Comparison of ENCODE assay signal across 27 cellular contexts in the genomic region with DNA sequence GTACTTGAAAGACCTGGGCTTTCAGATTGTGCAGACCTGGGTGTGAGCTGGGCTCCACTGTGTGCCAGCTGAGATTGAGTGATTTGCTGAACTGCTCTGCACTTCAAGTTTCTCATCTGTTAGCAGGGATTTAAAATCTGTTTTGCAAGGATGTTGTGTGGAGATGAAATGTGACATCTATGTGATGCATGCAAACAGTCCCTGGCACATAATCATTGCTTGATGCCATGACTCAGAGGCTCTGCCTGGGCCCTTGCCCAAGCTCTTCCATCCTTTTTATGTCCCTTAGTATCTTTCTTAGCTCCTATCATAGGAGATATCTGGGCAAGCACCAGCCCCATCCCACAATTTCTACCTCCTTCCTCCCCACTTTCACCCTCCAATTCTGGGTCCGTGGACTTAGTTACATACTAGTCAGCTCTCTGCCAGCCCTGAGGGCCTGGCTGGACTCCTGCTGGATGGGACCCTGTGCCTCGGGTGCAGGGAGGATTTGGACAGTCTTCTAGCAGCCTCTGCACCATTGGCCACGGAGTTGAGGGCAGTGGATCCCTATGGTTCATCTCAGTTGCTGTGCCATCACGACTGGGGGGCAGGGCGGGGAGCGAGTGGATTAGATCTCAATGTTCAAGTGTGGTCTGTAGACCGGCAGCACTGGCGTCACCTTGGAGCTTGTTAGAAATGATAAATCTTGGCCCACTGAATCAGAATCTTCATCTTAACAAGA.
DNase-seq lines count a peak whose midpoint lies in the region; ATAC-seq and TF ChIP-seq lines count a peak whose summit lies in the region.
"Had no signal": no experiment of that assay in that cellular context is flagged by ENCODE, and none has a peak within 500 bp of the region (broad histone marks: within the 10 kb centered on the region; RNA-seq: fewer than 3 reads in every experiment).

No MANE protein-coding gene starts in this region.

- H3K36me3 ChIP-seq in MG63 (no peaks in the 10 kb centered on the region), endodermal cell (ENCODE audit: control insufficient read depth, insufficient read depth, low read length) (no peaks in the 10 kb centered on the region), neural progenitor cell (no peaks in the 10 kb centered on the region), GM23338 (ENCODE audit: insufficient read depth) (peaks cover 3% of the 10 kb centered on the region)
- H3K36me3 ChIP-seq: left ventricle myocardium inferior, suprapubic skin, uterus had no signal

- no peak overlapping the region for H3K4me3 ChIP-seq in MG63
- no peak overlapping the region for H3K4me3 ChIP-seq in endodermal cell (ENCODE audit: low read length)
- H3K4me3 ChIP-seq in neural progenitor cell, result no peak overlapping the region
- no peak overlapping the region for H3K4me3 ChIP-seq in GM23338
- H3K4me3 ChIP-seq: body of pancreas, left ventricle myocardium inferior, SK-N-MC, suprapubic skin, uterus had no signal

- H3K27ac ChIP-seq in endodermal cell (ENCODE audit: low read depth, low read length) (no peak overlapping the region), neural progenitor cell (no peak overlapping the region), GM23338 (ENCODE audit: low read depth) (no peak overlapping the region)
- H3K27ac ChIP-seq: body of pancreas, left ventricle myocardium inferior, SK-N-MC, suprapubic skin, uterus had no signal

- H3K9me3 Mint-ChIP-seq in endodermal cell (peaks cover 13% of the 10 kb centered on the region), neural progenitor cell (peaks cover 31% of the 10 kb centered on the region), T-cell (peaks cover 0 to 10% (median 4%) of the 10 kb centered on the region in 3 donors), GM23338 (peaks cover 22% of the 10 kb centered on the region)

- TF ChIP-seq CTCF in endodermal cell (conservative IDR thresholded peaks at IDR 0.05) (no peak), neural progenitor cell (IDR thresholded peaks at IDR 0.05) (no peak), GM23338 (conservative IDR thresholded peaks at IDR 0.05; ENCODE audit: low read depth in 2 of 2) (no peak), omental fat pad (IDR thresholded peaks at IDR 0.05) (no peak)

- H3K27me3 Mint-ChIP-seq in endodermal cell (ENCODE audit: insufficient read depth), result peaks cover 9% of the 10 kb centered on the region
- H3K27me3 Mint-ChIP-seq in neural progenitor cell (ENCODE audit: insufficient read depth, low read depth), result peaks cover 7% of the 10 kb centered on the region
- H3K27me3 Mint-ChIP-seq in T-cell, result peaks cover 0 to 3% of the 10 kb centered on the region in 2 donors
- peaks cover 4% of the 10 kb centered on the region for H3K27me3 Mint-ChIP-seq in GM23338 (ENCODE audit: insufficient read depth, low read depth, poor library complexity)
- H3K27me3 Mint-ChIP-seq: activated B cell treated with CpG ODN at 0.5 μM for 24 hours; activated CD4-positive, alpha-beta memory T cell treated with anti-CD3 and anti-CD28 coated beads for 36 hours; CD4-positive, alpha-beta T cell had no signal

- H2AFZ ChIP-seq in neural progenitor cell (replicated peaks) (no peak overlapping the region), GM23338 (no peak overlapping the region)

- WGBS in endodermal cell (ENCODE audit: insufficient coverage in 1 of 2, insufficient read length in 1 of 2), 2 experiments, result 87 to 92% methylated on average over 7 to 8 of the region's 8 CpGs

- no peak overlapping the region for H3K4me2 ChIP-seq in neural progenitor cell
- no peak overlapping the region for H3K4me2 ChIP-seq in GM23338

- H3K4me1 Mint-ChIP-seq in endodermal cell (peaks cover 10% of the 10 kb centered on the region), neural progenitor cell (peaks cover 53% of the 10 kb centered on the region), T-cell (peaks cover 12 to 14% (median 12%) of the 10 kb centered on the region in 3 donors), GM23338 (peaks cover 37% of the 10 kb centered on the region)

- ATAC-seq in T-cell (replicated peaks in 1 of 4) (no peak), GM23338 (no peak), omental fat pad (ENCODE audit: low FRiP score) (no peak)
- ATAC-seq: body of pancreas had no signal

- H3K9ac ChIP-seq in endodermal cell (ENCODE audit: extremely low read depth, low read length, poor library complexity, severe bottlenecking), result no peak overlapping the region
- no peak overlapping the region for H3K9ac ChIP-seq in neural progenitor cell

- CTCF ChIA-PET in T-cell (lab: Charles Lee), result no interaction called here

- H3K79me2 ChIP-seq in neural progenitor cell (ENCODE audit: low read depth) (no peaks in the 10 kb centered on the region), GM23338 (replicated peaks; ENCODE audit: insufficient read depth) (no peaks in the 10 kb centered on the region)

- H3K27me3 ChIP-seq in MG63, result no peaks in the 10 kb centered on the region
- no peaks in the 10 kb centered on the region for H3K27me3 ChIP-seq in endodermal cell (ENCODE audit: control insufficient read depth, insufficient read depth, low read length, poor library complexity, severe bottlenecking)
- no peaks in the 10 kb centered on the region for H3K27me3 ChIP-seq in neural progenitor cell
- no peaks in the 10 kb centered on the region for H3K27me3 ChIP-seq in GM23338 (ENCODE audit: insufficient read depth)
- H3K27me3 ChIP-seq: body of pancreas, suprapubic skin, uterus had no signal

- H3F3A ChIP-seq in neural progenitor cell (ENCODE audit: low read depth) (peaks cover 45% of the 10 kb centered on the region), GM23338 (replicated peaks; ENCODE audit: low read depth) (0 out of 2 replicates have a peak, but pooled peaks cover 3% of the 10 kb centered on the region)

- H3K27ac Mint-ChIP-seq in endodermal cell, result no peak overlapping the region
- H3K27ac Mint-ChIP-seq in neural progenitor cell, result peak overlapping the region; percentile 58
- H3K27ac Mint-ChIP-seq in T-cell, result no peak overlapping the region
- H3K27ac Mint-ChIP-seq in GM23338, result no peak overlapping the region
- H3K27ac Mint-ChIP-seq: activated B cell treated with CpG ODN at 0.5 μM for 24 hours; activated CD4-positive, alpha-beta memory T cell treated with anti-CD3 and anti-CD28 coated beads for 36 hours; activated naive CD8-positive, alpha-beta T cell treated with anti-CD3 and anti-CD28 coated beads, Interleukin-2, amount 10 ng/mL, durations not matched to agents 7 days and 5 days; CD4-positive, alpha-beta T cell; nephron; progenitor cell of endocrine pancreas had no signal

- H3K4me1 ChIP-seq in endodermal cell (ENCODE audit: control insufficient read depth, insufficient read depth, low read length) (peaks cover 1% of the 10 kb centered on the region), neural progenitor cell (peaks cover 39% of the 10 kb centered on the region), GM23338 (ENCODE audit: insufficient read depth) (peaks cover 26% of the 10 kb centered on the region)
- H3K4me1 ChIP-seq: uterus had no signal

- H3K36me3 Mint-ChIP-seq in endodermal cell (ENCODE audit: low read depth) (peaks cover 2% of the 10 kb centered on the region), neural progenitor cell (peaks cover 8% of the 10 kb centered on the region), T-cell (no peaks in the 10 kb centered on the region), GM23338 (ENCODE audit: low read depth) (peaks cover 25% of the 10 kb centered on the region)

- H3K4me3 Mint-ChIP-seq in endodermal cell (no peak overlapping the region), neural progenitor cell (no peak overlapping the region), T-cell (no peak overlapping the region), GM23338 (no peak overlapping the region)
- H3K4me3 Mint-ChIP-seq: activated B cell treated with CpG ODN at 0.5 μM for 24 hours; activated CD4-positive, alpha-beta memory T cell treated with anti-CD3 and anti-CD28 coated beads for 36 hours; activated naive CD8-positive, alpha-beta T cell treated with anti-CD3 and anti-CD28 coated beads, Interleukin-2, amount 10 ng/mL, durations not matched to agents 7 days and 5 days; CD4-positive, alpha-beta T cell; nephron had no signal

- H4K20me1 ChIP-seq in neural progenitor cell (ENCODE audit: low read depth) (no peaks in the 10 kb centered on the region), GM23338 (replicated peaks; ENCODE audit: insufficient read depth) (no peaks in the 10 kb centered on the region)

- DNase-seq in EH (ENCODE audit: low read depth) (peak; percentile 25), MG63 (peak; percentile 32), endodermal cell (peak; percentile 34), neural progenitor cell (ENCODE audit: low spot score) (no peak), T-cell (no peak), GM23338 (ENCODE audit: low spot score) (no peak), omental fat pad (ENCODE audit: low spot score) (no peak), NCI-H345 (lab: John Stamatoyannopoulos, UW) (no peak)
- DNase-seq: activated B cell treated with CpG ODN at 0.5 μM for 24 hours; activated CD4-positive, alpha-beta memory T cell treated with anti-CD3 and anti-CD28 coated beads for 36 hours; activated effector memory CD4-positive, alpha-beta T cell treated with Interleukin-2 at 50 U/mL for 16 hours; activated naive CD8-positive, alpha-beta T cell treated with anti-CD3 and anti-CD28 coated beads, Interleukin-2, amount 10 ng/mL, durations not matched to agents 7 days and 5 days; body of pancreas; CD4-positive, alpha-beta T cell; DMS 273 treated with DMSO at 0.1 percent for 48 hours; GF-D8; left ventricle myocardium inferior; NCI-H1048; NCI-H2029; NCI-H510A treated with DMSO at 0.1 percent for 48 hours; RPMI8226; T-helper 9 cell; uterus had no signal

- POLR2A ChIA-PET in T-cell (lab: Charles Lee), result no interaction called here

- no peaks in the 10 kb centered on the region for H3K9me3 ChIP-seq in MG63
- H3K9me3 ChIP-seq in endodermal cell (ENCODE audit: control insufficient read depth, low read length), result peaks cover 13% of the 10 kb centered on the region
- H3K9me3 ChIP-seq in neural progenitor cell (ENCODE audit: low read depth), result peaks cover 4% of the 10 kb centered on the region
- H3K9me3 ChIP-seq: body of pancreas, left ventricle myocardium inferior, suprapubic skin, uterus had no signal

- no peaks in the 10 kb centered on the region; the same call in 1 of the 2 replicates for H3K9me2 ChIP-seq in GM23338 (ENCODE audit: insufficient read depth)

TF ChIP-seq in GM23338, 12 proteins besides CTCF, POLR2A, EP300 and RAD21 (continues in another document):
- no peak for TF ChIP-seq EZH2phosphoT487 (IDR thresholded peaks at IDR 0.05; ENCODE audit: unreplicated experiment)
- TF ChIP-seq EZH2 (IDR thresholded peaks at IDR 0.05; ENCODE audit: low read depth, unreplicated experiment), result no peak
- TF ChIP-seq POLR2AphosphoS5 (IDR thresholded peaks at IDR 0.05; ENCODE audit: low read depth), result no peak
- no peak for TF ChIP-seq CREB1 (CRISPR knock-in tag; IDR thresholded peaks at IDR 0.05; ENCODE audit: low read depth)
- no peak for TF ChIP-seq STAT1 (IDR thresholded peaks at IDR 0.05; ENCODE audit: unreplicated experiment)
- no peak for TF ChIP-seq ZNF331 (CRISPR knock-in tag; IDR thresholded peaks at IDR 0.05; ENCODE audit: low read depth)
- TF ChIP-seq NANOG (IDR thresholded peaks at IDR 0.05; ENCODE audit: borderline replicate concordance), result no peak

Comparison
In these comparisons a context has a peak if more than half of its experiments do, and no peak if none do; other contexts are left out.
1. DNase-seq: peak in EH (single experiment), MG63 (single experiment) and endodermal cell (single experiment); none in neural progenitor cell (single experiment), T-cell (0 of 34), GM23338 (single experiment), omental fat pad (single experiment) and NCI-H345 (single experiment).